In genomic region chr7:142428094-142428493, GRCh38 we compare ENCODE assay signal across 24 cellular contexts.
DNase-seq lines count a peak whose midpoint lies in the region; ATAC-seq lines count a peak whose summit lies in the region.
"Had no signal": no experiment of that assay in that cellular context is flagged by ENCODE, and none has a peak within 500 bp of the region (broad histone marks: within the 10 kb centered on the region; RNA-seq: fewer than 3 reads in every experiment).

No MANE protein-coding gene starts in this region.

- CTCF ChIA-PET in activated CD4-positive, alpha-beta T cell treated with anti-CD3 and anti-CD28 coated beads for 36 hours (lab: Charles Lee) = interaction anchor here (0.7 to 1.0 kb wide), 2 partner anchors 16 to 100 kb away, joined by 3 to 4 read pairs; no protein-coding TSS in a partner anchor

- H3K27ac Mint-ChIP-seq in activated CD4-positive, alpha-beta T cell treated with anti-CD3 and anti-CD28 coated beads for 36 hours = no peak overlapping the region
- H3K27ac Mint-ChIP-seq in stimulated activated naive CD8-positive, alpha-beta T cell treated with anti-CD3 and anti-CD28 coated beads, Interleukin-15, amount 100 ng/mL, for 72 hours = no peak overlapping the region
- H3K27ac Mint-ChIP-seq: CD14-positive monocyte; CD4-positive, alpha-beta memory T cell; CD4-positive, CD25-positive, alpha-beta regulatory T cell; CD8-positive, alpha-beta memory T cell had no signal

- H3K27me3 Mint-ChIP-seq in activated CD4-positive, alpha-beta T cell treated with anti-CD3 and anti-CD28 coated beads for 36 hours = no peaks in the 10 kb centered on the region
- H3K27me3 Mint-ChIP-seq in activated T-cell treated with anti-CD3 and anti-CD28 coated beads, Interleukin-2, amount 50 U/mL, for 4 hours (ENCODE audit: low read depth) = no peaks in the 10 kb centered on the region
- no peaks in the 10 kb centered on the region for H3K27me3 Mint-ChIP-seq in stimulated activated naive CD8-positive, alpha-beta T cell treated with anti-CD3 and anti-CD28 coated beads, Interleukin-15, amount 100 ng/mL, for 72 hours
- H3K27me3 Mint-ChIP-seq: CD4-positive, CD25-positive, alpha-beta regulatory T cell had no signal

- no peak for DNase-seq in activated CD4-positive, alpha-beta T cell treated with anti-CD3 and anti-CD28 coated beads for 36 hours
- no peak for DNase-seq in activated CD4-positive, alpha-beta T cell treated with anti-CD3 and anti-CD28 coated beads, Interleukin-2, amount 50 U/mL, for 4 hours
- DNase-seq in activated T-cell treated with anti-CD3 and anti-CD28 coated beads, Interleukin-2, amount 50 U/mL, for 4 hours = no peak
- no peak for DNase-seq in activated T-cell treated with anti-CD3 and anti-CD28 coated beads, Interleukin-2, amount 50 U/mL, for 1 hour
- DNase-seq in stimulated activated naive CD8-positive, alpha-beta T cell treated with anti-CD3 and anti-CD28 coated beads, Interleukin-15, Interleukin-2, amounts not matched to agents 100 U/mL and 50 U/mL, for 24 hours = no peak
- no peak for DNase-seq in stimulated activated naive CD8-positive, alpha-beta T cell treated with anti-CD3 and anti-CD28 coated beads, Interleukin-15, amount 100 ng/mL, for 72 hours
- no peak for DNase-seq in stimulated activated CD8-positive, alpha-beta memory T cell treated with anti-CD3 and anti-CD28 coated beads, Interleukin-4, amount 100 ng/mL, for 48 hours
- DNase-seq: 8988T; ACHN; BE2C; C1 segment of cervical spinal cord; CD4-positive, alpha-beta memory T cell; CD4-positive, CD25-positive, alpha-beta regulatory T cell; CD8-positive, alpha-beta memory T cell; COR-L47; DMS 273 treated with DMSO at 0.1 percent for 48 hours; DMS153; DMS53; DMS79; DND-41; EL; GDM1 had no signal

- intact Hi-C loops in activated CD4-positive, alpha-beta T cell treated with anti-CD3 and anti-CD28 coated beads for 36 hours (cut with DNase I, micrococcal nuclease) = no loop called here

- ATAC-seq in activated CD4-positive, alpha-beta T cell treated with anti-CD3 and anti-CD28 coated beads for 36 hours = peak; percentile 53
- peak; percentile 54 to 56 for ATAC-seq in activated T-cell treated with anti-CD3 and anti-CD28 coated beads, Interleukin-2, amount 50 U/mL, for 4 hours
- peak; percentile 50 for ATAC-seq in stimulated activated naive CD8-positive, alpha-beta T cell treated with anti-CD3 and anti-CD28 coated beads, Interleukin-15, Interleukin-2, amounts not matched to agents 100 U/mL and 50 U/mL, for 24 hours
- ATAC-seq in stimulated activated naive CD8-positive, alpha-beta T cell treated with anti-CD3 and anti-CD28 coated beads, Interleukin-15, amount 100 ng/mL, for 72 hours = no peak
- ATAC-seq: GM12878 had no signal

- H3K4me3 Mint-ChIP-seq in activated CD4-positive, alpha-beta T cell treated with anti-CD3 and anti-CD28 coated beads for 36 hours = no peak overlapping the region
- no peak overlapping the region for H3K4me3 Mint-ChIP-seq in activated T-cell treated with anti-CD3 and anti-CD28 coated beads, Interleukin-2, amount 50 U/mL, for 4 hours
- no peak overlapping the region for H3K4me3 Mint-ChIP-seq in stimulated activated naive CD8-positive, alpha-beta T cell treated with anti-CD3 and anti-CD28 coated beads, Interleukin-15, amount 100 ng/mL, for 72 hours
- H3K4me3 Mint-ChIP-seq: CD14-positive monocyte; CD4-positive, alpha-beta memory T cell; CD4-positive, CD25-positive, alpha-beta regulatory T cell; CD8-positive, alpha-beta memory T cell had no signal

- POLR2A ChIA-PET in activated CD4-positive, alpha-beta T cell treated with anti-CD3 and anti-CD28 coated beads for 36 hours (lab: Charles Lee) = no interaction called here

- peaks cover 24% of the 10 kb centered on the region for H3K4me1 Mint-ChIP-seq in activated CD4-positive, alpha-beta T cell treated with anti-CD3 and anti-CD28 coated beads for 36 hours
- H3K4me1 Mint-ChIP-seq in activated T-cell treated with anti-CD3 and anti-CD28 coated beads, Interleukin-2, amount 50 U/mL, for 4 hours (ENCODE audit: low read depth) = peaks cover 15% of the 10 kb centered on the region
- H3K4me1 Mint-ChIP-seq in stimulated activated naive CD8-positive, alpha-beta T cell treated with anti-CD3 and anti-CD28 coated beads, Interleukin-15, amount 100 ng/mL, for 72 hours = peaks cover 20% of the 10 kb centered on the region

- H3K36me3 Mint-ChIP-seq in activated CD4-positive, alpha-beta T cell treated with anti-CD3 and anti-CD28 coated beads for 36 hours (ENCODE audit: low read depth) = no peaks in the 10 kb centered on the region
- no peaks in the 10 kb centered on the region for H3K36me3 Mint-ChIP-seq in activated T-cell treated with anti-CD3 and anti-CD28 coated beads, Interleukin-2, amount 50 U/mL, for 4 hours (ENCODE audit: insufficient read depth)
- H3K36me3 Mint-ChIP-seq: CD14-positive monocyte; CD4-positive, alpha-beta memory T cell; CD4-positive, CD25-positive, alpha-beta regulatory T cell; CD8-positive, alpha-beta memory T cell had no signal

- no peaks in the 10 kb centered on the region for H3K9me3 Mint-ChIP-seq in activated CD4-positive, alpha-beta T cell treated with anti-CD3 and anti-CD28 coated beads for 36 hours (ENCODE audit: low read depth)
- H3K9me3 Mint-ChIP-seq in activated T-cell treated with anti-CD3 and anti-CD28 coated beads, Interleukin-2, amount 50 U/mL, for 4 hours = no peaks in the 10 kb centered on the region
- no peaks in the 10 kb centered on the region for H3K9me3 Mint-ChIP-seq in stimulated activated naive CD8-positive, alpha-beta T cell treated with anti-CD3 and anti-CD28 coated beads, Interleukin-15, amount 100 ng/mL, for 72 hours
- H3K9me3 Mint-ChIP-seq: CD14-positive monocyte; CD4-positive, alpha-beta memory T cell; CD4-positive, CD25-positive, alpha-beta regulatory T cell; CD8-positive, alpha-beta memory T cell had no signal
